In the genomic region with DNA sequence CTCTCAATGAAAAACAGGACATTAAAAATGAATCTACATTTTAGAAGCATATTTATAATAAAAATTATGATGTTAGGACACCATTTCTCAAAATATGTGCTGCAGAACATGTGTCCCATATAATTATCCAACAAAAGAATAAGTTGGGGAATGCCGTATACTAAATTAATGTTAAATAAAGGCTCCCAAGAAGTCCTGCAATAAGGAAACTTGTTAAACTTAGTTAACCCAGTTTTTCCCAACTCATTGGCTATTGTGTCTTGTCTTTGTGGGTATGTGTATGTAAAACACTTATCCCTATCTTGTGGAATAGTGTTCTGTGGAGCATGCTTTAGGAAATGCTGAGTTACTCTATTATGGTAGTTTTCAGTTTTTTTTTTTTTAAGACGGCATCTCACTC, we compare ENCODE assay signal across 27 cellular contexts. TPM values are rescaled to one million over a fixed set of nuclear protein-coding genes. Genes with fewer than 3 reads are reported as not detected.
"Had no signal": no experiment of that assay in that cellular context is flagged by ENCODE, and none has a peak within 500 bp of the region (broad histone marks: within the 10 kb centered on the region; RNA-seq: fewer than 3 reads in every experiment).

No MANE protein-coding gene starts in this region.

- H3K9me3 ChIP-seq: stomach, suprapubic skin, testis, thoracic aorta, thyroid gland, tibial artery, tibial nerve, transverse colon, upper lobe of right lung, uterus, vagina had no signal

- H3K27me3 ChIP-seq: stomach, suprapubic skin, testis, thyroid gland, tibial artery, tibial nerve, transverse colon, upper lobe of right lung, uterus, vagina had no signal

- H3K27ac ChIP-seq: stomach, suprapubic skin, testis, thoracic aorta, thyroid gland, tibial artery, tibial nerve, transverse colon, upper lobe of right lung, uterus, vagina had no signal

- DNase-seq: stimulated activated CD4-positive, alpha-beta T cell treated with anti-CD3 and anti-CD28 coated beads, Interleukin-2, amount 100 ng/mL, for 48 hours; stimulated activated CD4-positive, alpha-beta T cell treated with anti-CD3 and anti-CD28 coated beads, Interleukin-4, amount 100 ng/mL, for 1 hour; stimulated activated CD4-positive, alpha-beta T cell treated with anti-CD3 and anti-CD28 coated beads, Interleukin-4, amount 100 ng/mL, for 24 hours; stimulated activated CD4-positive, alpha-beta T cell treated with anti-CD3 and anti-CD28 coated beads, Interleukin-4, amount 100 ng/mL, for 4 hours; stimulated activated CD8-positive, alpha-beta memory T cell treated with anti-CD3 and anti-CD28 coated beads, Interleukin-4, amount 100 ng/mL, for 48 hours; stimulated activated naive B cell treated with anti-CD40 and anti-IgM and Interleukin-4, amounts not matched to agents 10 μg/mL and 1 μg/mL and 100 μg/mL, for 72 hours; stimulated activated naive CD4-positive, alpha-beta T cell; stimulated activated naive CD4-positive, alpha-beta T cell treated with Interleukin-2 at 50 U/mL for 16 hours; stimulated activated naive CD8-positive, alpha-beta T cell treated with anti-CD3 and anti-CD28 coated beads, Interleukin-15, amount 100 ng/mL, for 72 hours; stimulated activated naive CD8-positive, alpha-beta T cell treated with anti-CD3 and anti-CD28 coated beads, Interleukin-15, Interleukin-2, amounts not matched to agents 100 U/mL and 50 U/mL, for 24 hours; stomach; substantia nigra; testis; thyroid gland; tibial artery; transverse colon; trophoblast cell; upper lobe of right lung; uterus had no signal

- H3K36me3 ChIP-seq: thyroid gland, uterus had no signal

- H3K4me3 ChIP-seq: stomach, suprapubic skin, testis, thoracic aorta, thyroid gland, tibial artery, tibial nerve, transverse colon, upper lobe of right lung, uterus, vagina had no signal

- ATAC-seq: stimulated activated effector memory CD8-positive, alpha-beta T cell treated with anti-CD3 and anti-CD28 coated beads, Interleukin-12 subunit alpha, Interleukin-12 subunit beta, amount 100 ng/mL, for 72 hours; stimulated activated memory B cell treated with anti-CD40 and anti-IgM and Interleukin-4, amounts not matched to agents 10 μg/mL and 1 μg/mL and 100 μg/mL, for 72 hours; stimulated activated naive B cell treated with anti-CD40 and anti-IgM and Interleukin-4, amounts not matched to agents 10 μg/mL and 1 μg/mL and 100 μg/mL, for 72 hours; stimulated activated naive CD8-positive, alpha-beta T cell treated with anti-CD3 and anti-CD28 coated beads, Interleukin-15, amount 100 ng/mL, for 72 hours; stimulated activated naive CD8-positive, alpha-beta T cell treated with anti-CD3 and anti-CD28 coated beads, Interleukin-15, Interleukin-2, amounts not matched to agents 100 U/mL and 50 U/mL, for 24 hours; upper lobe of right lung had no signal

- H3K4me1 ChIP-seq: suprapubic skin, testis, thyroid gland, tibial artery, uterus, vagina had no signal

- FAIRE-seq: urothelium cell line had no signal

RNA-seq across cellular contexts. Expression of a gene that starts 25.6 kb away (rescaled TPM):
- total RNA-seq: upper lobe of right lung, ureter had no signal
